22 cellular contexts compared by ENCODE assay signal in the genomic region with DNA sequence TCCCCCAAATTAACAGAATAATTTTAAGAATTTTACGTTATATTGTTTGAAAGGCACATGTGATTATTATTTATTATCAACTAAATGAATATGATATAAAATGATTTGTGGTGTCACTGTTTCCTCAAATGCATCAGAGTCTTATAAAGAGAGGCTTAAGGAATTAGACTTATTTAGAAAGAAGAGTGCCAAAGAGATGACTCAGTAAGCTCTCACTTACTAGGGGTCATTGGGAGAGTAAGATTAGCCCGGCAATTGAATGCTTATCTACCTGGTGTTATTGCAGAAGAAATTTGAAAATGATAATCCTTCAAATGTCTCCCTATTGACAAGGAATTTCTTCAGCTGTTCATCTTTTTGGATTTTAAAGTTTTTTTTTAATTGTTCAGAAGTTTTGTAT.
"Had no signal": no experiment of that assay in that cellular context is flagged by ENCODE, and none has a peak within 500 bp of the region (broad histone marks: within the 10 kb centered on the region; RNA-seq: fewer than 3 reads in every experiment).

No MANE protein-coding gene starts in this region.

- H3K9me3 ChIP-seq: colonic mucosa, gastrocnemius medialis, ovary, psoas muscle, right lobe of liver, stomach, tibial artery had no signal

- ATAC-seq: gastrocnemius medialis, left cardiac atrium, left lung, natural killer cell, psoas muscle, right lobe of liver had no signal

- H3K4me2 ChIP-seq: smooth muscle cell had no signal

- H3K4me3 ChIP-seq: colonic mucosa, gastrocnemius medialis, left lung, ovary, psoas muscle, right lobe of liver, smooth muscle cell, stomach, tibial artery had no signal

- H3K27ac ChIP-seq: colonic mucosa, gastrocnemius medialis, left lung, ovary, psoas muscle, right lobe of liver, stomach, tibial artery had no signal

- H3K27me3 ChIP-seq: colonic mucosa, gastrocnemius medialis, left lung, ovary, right lobe of liver, stomach, tibial artery had no signal

- DNase-seq: colonic mucosa; dermis blood vessel endothelial cell; effector memory CD4-positive, alpha-beta T cell; foreskin fibroblast; gastrocnemius medialis; head of caudate nucleus; left cardiac atrium; left lung; natural killer cell; occipital lobe; ovary; posterior cingulate gyrus; psoas muscle; right lobe of liver; stimulated activated CD4-positive, alpha-beta T cell treated with anti-CD3 and anti-CD28 coated beads, Interleukin-12 subunit alpha, Interleukin-12 subunit beta, amount 100 ng/mL, for 4 hours; stimulated activated CD4-positive, alpha-beta T cell treated with anti-CD3 and anti-CD28 coated beads, Interleukin-1b, Interleukin-23, amount 100 ng/mL, for 48 hours; stimulated activated CD4-positive, alpha-beta T cell treated with anti-CD3 and anti-CD28 coated beads, Interleukin-4, amount 100 ng/mL, for 1 hour; stimulated activated CD8-positive, alpha-beta memory T cell treated with anti-CD3 and anti-CD28 coated beads, Interleukin-4, amount 100 ng/mL, for 48 hours; stimulated activated naive CD4-positive, alpha-beta T cell; stomach; tibial artery had no signal

- H3K4me1 ChIP-seq: colonic mucosa, gastrocnemius medialis, left lung, psoas muscle, right lobe of liver, stomach, tibial artery had no signal

- H3K36me3 ChIP-seq: colonic mucosa, gastrocnemius medialis, left lung, ovary, right lobe of liver, stomach, tibial artery had no signal
